ENCODE assay signal across 9 cellular contexts in the genomic region with DNA sequence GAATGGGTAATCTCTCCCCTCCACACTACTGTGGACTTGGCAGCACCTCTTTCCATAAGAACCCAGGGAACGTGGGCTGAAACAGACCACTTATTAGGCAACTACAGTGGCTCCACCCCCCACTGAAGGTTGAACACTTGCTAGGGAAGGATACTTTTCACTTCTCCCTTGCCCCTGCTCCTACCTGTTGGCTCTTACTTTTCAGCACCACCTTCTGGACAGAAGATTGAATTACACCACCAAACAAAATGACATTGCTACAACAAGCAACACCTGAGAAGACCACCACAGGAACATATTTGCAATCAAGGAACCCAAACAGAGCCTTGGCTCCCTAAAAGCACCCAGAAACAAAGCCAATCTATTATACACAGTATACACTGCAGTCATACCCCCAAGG.
A peak's percentile ranks its signal among the peaks of the same experiment; 100 is the strongest.
DNase-seq lines count a peak whose midpoint lies in the region; ATAC-seq and TF ChIP-seq lines count a peak whose summit lies in the region.
"Had no signal": no experiment of that assay in that cellular context is flagged by ENCODE, and none has a peak within 500 bp of the region (broad histone marks: within the 10 kb centered on the region; RNA-seq: fewer than 3 reads in every experiment).

No MANE protein-coding gene starts in this region.

- H3K4me1 ChIP-seq in BE2C (no peaks in the 10 kb centered on the region), Peyer's patch (no peaks in the 10 kb centered on the region), hepatocyte (ENCODE audit: insufficient read depth) (no peaks in the 10 kb centered on the region)
- H3K4me1 ChIP-seq in naive thymus-derived CD4-positive, alpha-beta T cell (ENCODE audit: control insufficient read depth in 2 of 2, insufficient read depth in 2 of 2, low read length in 2 of 2), result no peaks in the 10 kb centered on the region

- peak; percentile 47 for TF ChIP-seq CTCF in BE2C (IDR thresholded peaks at IDR 0.05; ENCODE audit: low read depth, low read length)
- TF ChIP-seq CTCF in Peyer's patch (IDR thresholded peaks at IDR 0.05), result peak in 4 of 6 experiments; percentile 11 to 42 (median 38)
- peak; percentile 26 for TF ChIP-seq CTCF in hepatocyte (IDR thresholded peaks at IDR 0.05; ENCODE audit: poor library complexity)

- 10% methylated on average over 1 of the region's 1 CpG for WGBS in hepatocyte (ENCODE audit: low lambda C conversion rate, missing lambda C conversion rate)

- H3K4me1 Mint-ChIP-seq in naive thymus-derived CD4-positive, alpha-beta T cell, result no peaks in the 10 kb centered on the region

- no peaks in the 10 kb centered on the region for H3K9me2 ChIP-seq in hepatocyte (replicated peaks; ENCODE audit: insufficient read depth)

- DNase-seq in BE2C (no peak), Peyer's patch (no peak), hepatocyte (ENCODE audit: low spot score) (peak; percentile 20), hepatic stellate cell (ENCODE audit: low spot score) (no peak), hippocampal formation (lab: John Stamatoyannopoulos, UW) (no peak), UCSD-AML1 (lab: John Stamatoyannopoulos, UW; ENCODE audit: unreplicated experiment) (no peak)
- DNase-seq in naive thymus-derived CD4-positive, alpha-beta T cell, result no peak
- DNase-seq: effector memory CD8-positive, alpha-beta T cell had no signal

- peaks cover 0 to 10% (median 0%) of the 10 kb centered on the region in 11 donors for H3K9me3 Mint-ChIP-seq in naive thymus-derived CD4-positive, alpha-beta T cell
- H3K9me3 Mint-ChIP-seq: effector memory CD8-positive, alpha-beta T cell had no signal

- H3K9me3 ChIP-seq in BE2C (no peaks in the 10 kb centered on the region), Peyer's patch (no peaks in the 10 kb centered on the region), hepatocyte (ENCODE audit: low read depth) (no peaks in the 10 kb centered on the region)
- no peaks in the 10 kb centered on the region for H3K9me3 ChIP-seq in naive thymus-derived CD4-positive, alpha-beta T cell (ENCODE audit: control insufficient read depth in 2 of 3, low read length in 3 of 3)

- no peak overlapping the region for H3K4me2 ChIP-seq in hepatocyte

- no peaks in the 10 kb centered on the region for H4K20me1 ChIP-seq in hepatocyte (ENCODE audit: insufficient read depth, poor library complexity, severe bottlenecking)

- CTCF ChIA-PET in naive thymus-derived CD4-positive, alpha-beta T cell (lab: Charles Lee), result no interaction called here

- H3K4me3 ChIP-seq in BE2C (ENCODE audit: low read depth, low read length), result no peak overlapping the region
- no peak overlapping the region for H3K4me3 ChIP-seq in Peyer's patch
- no peak overlapping the region for H3K4me3 ChIP-seq in hepatocyte
- H3K4me3 ChIP-seq in naive thymus-derived CD4-positive, alpha-beta T cell (ENCODE audit: low read length), result no peak overlapping the region

- POLR2A ChIA-PET in naive thymus-derived CD4-positive, alpha-beta T cell (lab: Charles Lee), result no interaction called here

- H3K27ac Mint-ChIP-seq in naive thymus-derived CD4-positive, alpha-beta T cell, result no peak overlapping the region
- H3K27ac Mint-ChIP-seq: effector memory CD8-positive, alpha-beta T cell had no signal

- H3K27me3 Mint-ChIP-seq in naive thymus-derived CD4-positive, alpha-beta T cell, result peaks cover 22 to 50% (median 49%) of the 10 kb centered on the region in 5 donors

- TF ChIP-seq POLR2A in Peyer's patch (IDR thresholded peaks at IDR 0.05), result no peak

- H3K36me3 Mint-ChIP-seq in naive thymus-derived CD4-positive, alpha-beta T cell, result no peaks in the 10 kb centered on the region

- no peaks in the 10 kb centered on the region for H3K79me2 ChIP-seq in hepatocyte

- H3K27me3 ChIP-seq in BE2C (no peaks in the 10 kb centered on the region), Peyer's patch (no peaks in the 10 kb centered on the region), hepatocyte (peaks cover 18% of the 10 kb centered on the region)
- H3K27me3 ChIP-seq in naive thymus-derived CD4-positive, alpha-beta T cell (ENCODE audit: control insufficient read depth in 2 of 2, insufficient read depth in 2 of 2, low read length in 2 of 2), result no peaks in the 10 kb centered on the region

- no peak overlapping the region for H2AFZ ChIP-seq in hepatocyte

- ATAC-seq in GM21390 (IDR thresholded peaks at IDR 0.05; ENCODE audit: unreplicated experiment), result peak; percentile 63
- ATAC-seq in naive thymus-derived CD4-positive, alpha-beta T cell, result no peak
- ATAC-seq: effector memory CD8-positive, alpha-beta T cell had no signal

- intact Hi-C loops in naive thymus-derived CD4-positive, alpha-beta T cell (cut with micrococcal nuclease), result no loop called here

- H3K36me3 ChIP-seq in BE2C (no peaks in the 10 kb centered on the region), Peyer's patch (no peaks in the 10 kb centered on the region), hepatocyte (replicated peaks; ENCODE audit: insufficient read depth, low read depth) (no peaks in the 10 kb centered on the region)
- no peaks in the 10 kb centered on the region for H3K36me3 ChIP-seq in naive thymus-derived CD4-positive, alpha-beta T cell (ENCODE audit: control insufficient read depth in 2 of 3, insufficient read depth in 3 of 3, low read length in 3 of 3)

- H3K4me3 Mint-ChIP-seq in naive thymus-derived CD4-positive, alpha-beta T cell, result no peak overlapping the region
- H3K4me3 Mint-ChIP-seq: effector memory CD8-positive, alpha-beta T cell had no signal

- no peak overlapping the region for H3K27ac ChIP-seq in Peyer's patch
- no peak overlapping the region for H3K27ac ChIP-seq in hepatocyte
- H3K27ac ChIP-seq in naive thymus-derived CD4-positive, alpha-beta T cell (ENCODE audit: low read depth, low read length), result no peak overlapping the region
